17 cellular contexts compared by ENCODE assay signal in genomic region chr12:90958995-90959394, GRCh38. TPM values are rescaled to one million over a fixed set of nuclear protein-coding genes. Genes with fewer than 3 reads are reported as not detected.
DNase-seq lines count a peak whose midpoint lies in the region; FAIRE-seq and TF ChIP-seq lines count a peak whose summit lies in the region.
"Had no signal": no experiment of that assay in that cellular context is flagged by ENCODE, and none has a peak within 500 bp of the region (broad histone marks: within the 10 kb centered on the region; RNA-seq: fewer than 3 reads in every experiment).

No MANE protein-coding gene starts in this region.

- no peaks in the 10 kb centered on the region for H3K27me3 Mint-ChIP-seq in type B pancreatic cell
- H3K27me3 Mint-ChIP-seq: activated T-helper 17 cell treated with anti-CD3 and anti-CD28 coated beads, Interleukin-2, amount 50 U/mL, for 72 hours had no signal

- intact Hi-C loops in posterior vena cava (cut with DNase I) = loop anchor here in 1 of 2 donors (5.0 kb wide), 1 partner anchor 658 kb away; no protein-coding TSS in a partner anchor

- no peak overlapping the region for H3K27ac ChIP-seq in mesenchymal stem cell (ENCODE audit: low read length, poor library complexity, severe bottlenecking)
- no peak overlapping the region for H3K27ac ChIP-seq in Peyer's patch
- H3K27ac ChIP-seq: skin epidermis had no signal

- H2AK5ac ChIP-seq in mesenchymal stem cell (ENCODE audit: low read length, severe bottlenecking) = no peak overlapping the region

- no peak overlapping the region for H3K23ac ChIP-seq in mesenchymal stem cell (ENCODE audit: low read length in 2 of 2)

- TF ChIP-seq RAD21 in Ishikawa (IDR thresholded peaks at IDR 0.05; ENCODE audit: low read depth) = peak; percentile 18; the same call in 1 of the 2 replicates

- H4K8ac ChIP-seq in mesenchymal stem cell (ENCODE audit: low read length) = no peak overlapping the region

- no peaks in the 10 kb centered on the region for H3K9me3 Mint-ChIP-seq in type B pancreatic cell
- H3K9me3 Mint-ChIP-seq: activated T-helper 17 cell treated with anti-CD3 and anti-CD28 coated beads, Interleukin-2, amount 50 U/mL, for 72 hours; nephron progenitor cell; T-cell had no signal

- no peak overlapping the region for H3K4me2 ChIP-seq in mesenchymal stem cell (ENCODE audit: low read length, poor library complexity, severe bottlenecking)

- TF ChIP-seq EP300 in Ishikawa (IDR thresholded peaks at IDR 0.05; ENCODE audit: borderline replicate concordance) = no peak

- no peak for DNase-seq in D721Med (ENCODE audit: insufficient read length, low spot score)
- DNase-seq in cardiac fibroblast (ENCODE audit: low read depth in 2 of 2) = peak; percentile 44 to 56
- peak; percentile 33 for DNase-seq in mesenchymal stem cell
- no peak for DNase-seq in kidney tubule cell (ENCODE audit: low spot score)
- DNase-seq in type B pancreatic cell (ENCODE audit: extremely low spot score, unreplicated experiment) = no peak
- no peak for DNase-seq in posterior vena cava (ENCODE audit: low spot score)
- DNase-seq in Peyer's patch = no peak
- DNase-seq: activated CD4-positive, alpha-beta T cell treated with anti-CD3 and anti-CD28 coated beads for 48 hours had no signal

- no peaks in the 10 kb centered on the region for H3K36me3 ChIP-seq in mesenchymal stem cell (ENCODE audit: control insufficient read depth in 1 of 2, insufficient read depth in 2 of 2, low read depth in 1 of 2, low read length in 2 of 2)
- H3K36me3 ChIP-seq in Peyer's patch = no peaks in the 10 kb centered on the region

- H3K36me3 Mint-ChIP-seq in type B pancreatic cell = no peaks in the 10 kb centered on the region
- H3K36me3 Mint-ChIP-seq: T-cell had no signal

- no peak overlapping the region for H4K91ac ChIP-seq in mesenchymal stem cell (ENCODE audit: low read length)

- no peak overlapping the region for H2BK120ac ChIP-seq in mesenchymal stem cell (ENCODE audit: low read depth, low read length)

- H3K27ac Mint-ChIP-seq in type B pancreatic cell = no peak overlapping the region
- H3K27ac Mint-ChIP-seq: activated T-helper 17 cell treated with anti-CD3 and anti-CD28 coated beads, Interleukin-2, amount 50 U/mL, for 72 hours; nephron progenitor cell; T-cell had no signal

- TF ChIP-seq CTCF in D721Med (IDR thresholded peaks at IDR 0.05; ENCODE audit: insufficient read depth, missing control alignments) (peak; percentile 33), cardiac fibroblast (IDR thresholded peaks at IDR 0.05; ENCODE audit: low read depth, low read length) (peak; percentile 24), type B pancreatic cell (conservative IDR thresholded peaks at IDR 0.05) (no peak), Peyer's patch (IDR thresholded peaks at IDR 0.05) (peak in 1 of 6 experiments; percentile 7)

- H3K4me1 Mint-ChIP-seq in type B pancreatic cell (ENCODE audit: unreplicated experiment) = no peaks in the 10 kb centered on the region
- H3K4me1 Mint-ChIP-seq: activated T-helper 17 cell treated with anti-CD3 and anti-CD28 coated beads, Interleukin-2, amount 50 U/mL, for 72 hours; nephron progenitor cell; T-cell had no signal

- no peak overlapping the region for H2AFZ ChIP-seq in mesenchymal stem cell (ENCODE audit: low read depth, low read length)

- no peak overlapping the region for H2BK15ac ChIP-seq in mesenchymal stem cell (ENCODE audit: low read depth, poor library complexity, severe bottlenecking)

- H3K4me1 ChIP-seq in mesenchymal stem cell (ENCODE audit: control insufficient read depth, insufficient read depth, low read depth, low read length) (no peaks in the 10 kb centered on the region), Peyer's patch (no peaks in the 10 kb centered on the region)
- H3K4me1 ChIP-seq: Caco-2 had no signal

- 100% methylated on average over 2 of the region's 3 CpGs for WGBS in mesenchymal stem cell

- peak overlapping the region; percentile 60 for H3K9ac ChIP-seq in mesenchymal stem cell (ENCODE audit: low read length)

- H3K4ac ChIP-seq in mesenchymal stem cell (ENCODE audit: low read depth in 1 of 2, low read length in 2 of 2) = no peak overlapping the region

- H3K4me3 ChIP-seq in cardiac fibroblast (replicated peaks in 1 of 2; ENCODE audit: low read depth in 2 of 2, low read length in 2 of 2) = no peak overlapping the region
- no peak overlapping the region for H3K4me3 ChIP-seq in mesenchymal stem cell (ENCODE audit: insufficient read depth in 1 of 2, low read depth in 1 of 2, low read length in 2 of 2)
- no peak overlapping the region for H3K4me3 ChIP-seq in Peyer's patch
- H3K4me3 ChIP-seq: skin epidermis had no signal

- no peak overlapping the region for H2BK12ac ChIP-seq in mesenchymal stem cell (ENCODE audit: low read length in 2 of 2)

- no peak for TF ChIP-seq POLR2A in Peyer's patch (IDR thresholded peaks at IDR 0.05)

- H3K4me3 Mint-ChIP-seq in type B pancreatic cell = no peak overlapping the region
- H3K4me3 Mint-ChIP-seq: activated T-helper 17 cell treated with anti-CD3 and anti-CD28 coated beads, Interleukin-2, amount 50 U/mL, for 72 hours; nephron progenitor cell; T-cell had no signal

- H2BK5ac ChIP-seq in mesenchymal stem cell (ENCODE audit: low read depth, low read length, poor library complexity, severe bottlenecking) = no peak overlapping the region

- no peaks in the 10 kb centered on the region for H3K79me1 ChIP-seq in mesenchymal stem cell (replicated peaks; ENCODE audit: low read length, poor library complexity, severe bottlenecking)

- H3K9me3 ChIP-seq in mesenchymal stem cell (ENCODE audit: control insufficient read depth, low read length) (no peaks in the 10 kb centered on the region), Peyer's patch (no peaks in the 10 kb centered on the region)
- H3K9me3 ChIP-seq: Caco-2 had no signal

- no peak overlapping the region for H3K18ac ChIP-seq in mesenchymal stem cell (ENCODE audit: low read depth in 1 of 2, low read length in 2 of 2)

- H3K14ac ChIP-seq in mesenchymal stem cell (ENCODE audit: low read length in 2 of 2) = no peak overlapping the region

- no peak for FAIRE-seq in D721Med (lab: Jason Lieb, UNC)

- H3K27me3 ChIP-seq in mesenchymal stem cell (ENCODE audit: control insufficient read depth in 1 of 2, insufficient read depth in 1 of 2, low read length in 2 of 2) (no peaks in the 10 kb centered on the region), Peyer's patch (no peaks in the 10 kb centered on the region)

TF ChIP-seq in Ishikawa, 13 proteins besides CTCF, POLR2A, EP300 and RAD21:
- no peak for TF ChIP-seq TEAD4 (IDR thresholded peaks at IDR 0.05)
- no peak for TF ChIP-seq NFIC (IDR thresholded peaks at IDR 0.05)
- TF ChIP-seq CEBPB (IDR thresholded peaks at IDR 0.05) = no peak
- TF ChIP-seq, protein P1, sequence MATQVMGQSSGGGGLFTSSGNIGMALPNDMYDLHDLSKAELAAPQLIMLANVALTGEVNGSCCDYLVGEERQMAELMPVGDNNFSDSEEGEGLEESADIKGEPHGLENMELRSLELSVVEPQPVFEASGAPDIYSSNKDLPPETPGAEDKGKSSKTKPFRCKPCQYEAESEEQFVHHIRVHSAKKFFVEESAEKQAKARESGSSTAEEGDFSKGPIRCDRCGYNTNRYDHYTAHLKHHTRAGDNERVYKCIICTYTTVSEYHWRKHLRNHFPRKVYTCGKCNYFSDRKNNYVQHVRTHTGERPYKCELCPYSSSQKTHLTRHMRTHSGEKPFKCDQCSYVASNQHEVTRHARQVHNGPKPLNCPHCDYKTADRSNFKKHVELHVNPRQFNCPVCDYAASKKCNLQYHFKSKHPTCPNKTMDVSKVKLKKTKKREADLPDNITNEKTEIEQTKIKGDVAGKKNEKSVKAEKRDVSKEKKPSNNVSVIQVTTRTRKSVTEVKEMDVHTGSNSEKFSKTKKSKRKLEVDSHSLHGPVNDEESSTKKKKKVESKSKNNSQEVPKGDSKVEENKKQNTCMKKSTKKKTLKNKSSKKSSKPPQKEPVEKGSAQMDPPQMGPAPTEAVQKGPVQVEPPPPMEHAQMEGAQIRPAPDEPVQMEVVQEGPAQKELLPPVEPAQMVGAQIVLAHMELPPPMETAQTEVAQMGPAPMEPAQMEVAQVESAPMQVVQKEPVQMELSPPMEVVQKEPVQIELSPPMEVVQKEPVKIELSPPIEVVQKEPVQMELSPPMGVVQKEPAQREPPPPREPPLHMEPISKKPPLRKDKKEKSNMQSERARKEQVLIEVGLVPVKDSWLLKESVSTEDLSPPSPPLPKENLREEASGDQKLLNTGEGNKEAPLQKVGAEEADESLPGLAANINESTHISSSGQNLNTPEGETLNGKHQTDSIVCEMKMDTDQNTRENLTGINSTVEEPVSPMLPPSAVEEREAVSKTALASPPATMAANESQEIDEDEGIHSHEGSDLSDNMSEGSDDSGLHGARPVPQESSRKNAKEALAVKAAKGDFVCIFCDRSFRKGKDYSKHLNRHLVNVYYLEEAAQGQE (IDR thresholded peaks at IDR 0.05; ENCODE audit: low read depth) = no peak
- no peak for TF ChIP-seq EGR1 (IDR thresholded peaks at IDR 0.05)
- no peak for TF ChIP-seq FOXM1 (IDR thresholded peaks at IDR 0.05; ENCODE audit: borderline replicate concordance, low read depth)
- no peak for TF ChIP-seq YY1 (IDR thresholded peaks at IDR 0.05; ENCODE audit: low read depth)
- no peak for TF ChIP-seq MAX (IDR thresholded peaks at IDR 0.05)
- no peak for TF ChIP-seq TAF1 (IDR thresholded peaks at IDR 0.05; ENCODE audit: low read depth)
- no peak for TF ChIP-seq TCF12 (IDR thresholded peaks at IDR 0.05; ENCODE audit: low read depth)
- no peak for TF ChIP-seq USF1 (IDR thresholded peaks at IDR 0.05)
- no peak for TF ChIP-seq ZBTB7A (IDR thresholded peaks at IDR 0.05; ENCODE audit: low read depth)
- TF ChIP-seq CREB1 (IDR thresholded peaks at IDR 0.05; ENCODE audit: low read depth) = no peak

RNA-seq across cellular contexts. Expression of gene CCER1, which starts 4.0 kb away (rescaled TPM):
- not detected for polyA plus RNA-seq in mesenchymal stem cell (2013, experiment 1 of 2)
- not detected for polyA plus RNA-seq in mesenchymal stem cell (2013, experiment 2 of 2)
- total RNA-seq in type B pancreatic cell (ENCODE audit: low replicate concordance) (not detected in 2 replicates), posterior vena cava (not detected), Peyer's patch (not detected)
- total RNA-seq: activated T-helper 17 cell treated with anti-CD3 and anti-CD28 coated beads, Interleukin-2, amount 50 U/mL, for 72 hours; Caco-2; cardiac septum; fibroblast of lung; T-cell had no signal
- polyA plus RNA-seq: fibroblast of lung, thymus had no signal

RNA-seq across cellular contexts. Expression of gene EPYC, which starts 45.8 kb away (rescaled TPM):
- polyA plus RNA-seq in mesenchymal stem cell (2013, experiment 1 of 2) = 0.08 TPM
- not detected for polyA plus RNA-seq in mesenchymal stem cell (2013, experiment 2 of 2)
- total RNA-seq in type B pancreatic cell (ENCODE audit: low replicate concordance) (0.53 TPM in 1 of 2 replicates, not detected in the other), posterior vena cava (not detected), Peyer's patch (not detected)
- total RNA-seq: activated T-helper 17 cell treated with anti-CD3 and anti-CD28 coated beads, Interleukin-2, amount 50 U/mL, for 72 hours; Caco-2; cardiac septum; fibroblast of lung; T-cell had no signal

Comparison
In these comparisons a context has a peak if more than half of its experiments do, and no peak if none do; other contexts are left out.
1. DNase-seq: peak in cardiac fibroblast (2 of 2) and mesenchymal stem cell (single experiment); none in D721Med (single experiment), kidney tubule cell (single experiment), type B pancreatic cell (single experiment), posterior vena cava (single experiment) and Peyer's patch (0 of 3).